In the genomic region with DNA sequence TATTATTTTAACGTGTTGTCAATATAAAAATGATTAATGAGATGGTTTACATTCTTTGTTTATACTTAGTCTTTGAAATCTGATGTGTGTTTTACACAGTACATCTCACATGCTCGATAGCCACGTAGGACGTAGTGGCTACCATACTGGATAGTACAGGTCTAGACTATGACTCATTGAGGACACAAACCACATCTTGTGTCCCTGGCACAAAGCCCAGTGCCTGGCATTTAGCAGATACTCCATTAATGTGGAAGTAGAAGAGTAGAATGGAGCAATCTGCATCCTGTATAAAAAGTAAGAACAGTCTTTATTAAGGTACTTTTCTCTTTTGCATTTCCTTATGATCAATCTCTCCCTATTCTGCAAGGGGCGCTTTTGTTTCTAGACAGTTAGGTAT, we compare ENCODE assay signal across 8 cellular contexts. TPM values are rescaled to one million over a fixed set of nuclear protein-coding genes. Genes with fewer than 3 reads are reported as not detected.
A peak's percentile ranks its signal among the peaks of the same experiment; 100 is the strongest.
DNase-seq lines count a peak whose midpoint lies in the region; ATAC-seq and TF ChIP-seq lines count a peak whose summit lies in the region.

No MANE protein-coding gene starts in this region.

- no peak for TF ChIP-seq CTCF in epithelial cell of esophagus (IDR thresholded peaks at IDR 0.05; ENCODE audit: insufficient read depth, low read depth, low read length, missing control alignments)

- peak; percentile 59 for DNase-seq in HK-2 (ENCODE audit: unreplicated experiment)
- peak; percentile 55 for DNase-seq in NOMO-1 treated with dmso at 0.1 percent for 144 hours (lab: John Stamatoyannopoulos, UW; ENCODE audit: unreplicated experiment)
- peak; percentile 92 for DNase-seq in epithelial cell of esophagus (ENCODE audit: low read depth)
- DNase-seq in renal cortical epithelial cell (ENCODE audit: low read depth) = peak; percentile 98
- DNase-seq in activated T-cell treated with anti-CD3 and anti-CD28 coated beads, Interleukin-2, amount 50 U/mL, for 72 hours = no peak
- DNase-seq in activated CD4-positive, CD25-positive, alpha-beta regulatory T cell treated with anti-CD3 and anti-CD28 coated beads, Interleukin-2, amount 50 U/mL, for 72 hours = no peak

- no peak for ATAC-seq in HG02642 (IDR thresholded peaks at IDR 0.05; ENCODE audit: poor library complexity, unreplicated experiment)
- ATAC-seq in activated T-cell treated with anti-CD3 and anti-CD28 coated beads, Interleukin-2, amount 50 U/mL, for 72 hours (replicated peaks in 1 of 2) = no peak
- no peak for ATAC-seq in GM19324 (IDR thresholded peaks at IDR 0.05; ENCODE audit: low FRiP score, unreplicated experiment)

- no peaks in the 10 kb centered on the region for H3K4me1 Mint-ChIP-seq in activated T-cell treated with anti-CD3 and anti-CD28 coated beads, Interleukin-2, amount 50 U/mL, for 72 hours (ENCODE audit: low read depth)

- no peak overlapping the region for H3K4me3 ChIP-seq in epithelial cell of esophagus (ENCODE audit: low read length)

- H3K9me3 Mint-ChIP-seq in activated T-cell treated with anti-CD3 and anti-CD28 coated beads, Interleukin-2, amount 50 U/mL, for 72 hours = no peaks in the 10 kb centered on the region

- no peaks in the 10 kb centered on the region for H3K36me3 Mint-ChIP-seq in activated T-cell treated with anti-CD3 and anti-CD28 coated beads, Interleukin-2, amount 50 U/mL, for 72 hours (ENCODE audit: insufficient read depth in 2 of 2)

- peaks cover 7% of the 10 kb centered on the region for H3K27me3 Mint-ChIP-seq in activated T-cell treated with anti-CD3 and anti-CD28 coated beads, Interleukin-2, amount 50 U/mL, for 72 hours (ENCODE audit: low read depth)

- no peak overlapping the region for H3K4me3 Mint-ChIP-seq in activated T-cell treated with anti-CD3 and anti-CD28 coated beads, Interleukin-2, amount 50 U/mL, for 72 hours

- no peak overlapping the region for H3K27ac Mint-ChIP-seq in activated T-cell treated with anti-CD3 and anti-CD28 coated beads, Interleukin-2, amount 50 U/mL, for 72 hours

RNA-seq across cellular contexts. Expression of gene FRY, which starts 49.0 kb away (rescaled TPM):
- 2.6 and 16.2 TPM in 2 replicates for total RNA-seq in renal cortical epithelial cell
- total RNA-seq in activated T-cell treated with anti-CD3 and anti-CD28 coated beads, Interleukin-2, amount 50 U/mL, for 72 hours = 1 to 10 TPM; 6.5 to 7.6 TPM

Comparison
In these comparisons a context has a peak if more than half of its experiments do, and no peak if none do; other contexts are left out.
1. DNase-seq: peak in HK-2 (single experiment), NOMO-1 treated with dmso at 0.1 percent for 144 hours (single experiment), epithelial cell of esophagus (single experiment) and renal cortical epithelial cell (single experiment); none in activated T-cell treated with anti-CD3 and anti-CD28 coated beads, Interleukin-2, amount 50 U/mL, for 72 hours (0 of 2) and activated CD4-positive, CD25-positive, alpha-beta regulatory T cell treated with anti-CD3 and anti-CD28 coated beads, Interleukin-2, amount 50 U/mL, for 72 hours (single experiment).